Comparison of ENCODE assay signal across 10 cellular contexts in genomic region chr20:50163570-50164317, GRCh38. TPM values are rescaled to one million over a fixed set of nuclear protein-coding genes. Genes with fewer than 3 reads are reported as not detected.
A peak's percentile ranks its signal among the peaks of the same experiment; 100 is the strongest.
DNase-seq lines count a peak whose midpoint lies in the region; TF ChIP-seq lines count a peak whose summit lies in the region.
"Had no signal": no experiment of that assay in that cellular context is flagged by ENCODE, and none has a peak within 500 bp of the region (broad histone marks: within the 10 kb centered on the region; RNA-seq: fewer than 3 reads in every experiment).

No MANE protein-coding gene starts in this region.

- 74% methylated on average over 9 of the region's 9 CpGs for WGBS in HUES64

- H3K27me3 Mint-ChIP-seq in activated CD4-positive, alpha-beta memory T cell treated with anti-CD3 and anti-CD28 coated beads for 36 hours: no peaks in the 10 kb centered on the region
- H3K27me3 Mint-ChIP-seq: central memory CD8-positive, alpha-beta T cell had no signal

- no peaks in the 10 kb centered on the region for H3K36me3 Mint-ChIP-seq in activated CD4-positive, alpha-beta memory T cell treated with anti-CD3 and anti-CD28 coated beads for 36 hours

- intact Hi-C loops in A673 (cut with micrococcal nuclease; ENCODE audit: unreplicated experiment): no loop called here
- intact Hi-C loops in activated CD4-positive, alpha-beta memory T cell treated with anti-CD3 and anti-CD28 coated beads for 36 hours (cut with micrococcal nuclease): no loop called here
- intact Hi-C loops in posterior vena cava (cut with DNase I): no loop called here

- H3K9me3 ChIP-seq in A673 (ENCODE audit: low read depth, low read length, poor library complexity, severe bottlenecking): no peaks in the 10 kb centered on the region
- no peaks in the 10 kb centered on the region for H3K9me3 ChIP-seq in HUES64 (ENCODE audit: insufficient read depth, low read depth, low read length)
- no peaks in the 10 kb centered on the region for H3K9me3 ChIP-seq in duodenal mucosa (ENCODE audit: control insufficient read depth in 1 of 2, low read length in 2 of 2)
- no peaks in the 10 kb centered on the region for H3K9me3 ChIP-seq in muscle layer of colon (ENCODE audit: low read length)
- H3K9me3 ChIP-seq: BLaER1 treated with 17β-estradiol and CSF1 and Interleukin-3, amounts not matched to agents 10 nM and 100 nM had no signal

- TF ChIP-seq CTCF in A673 (conservative IDR thresholded peaks at IDR 0.05; ENCODE audit: low read depth, low read length): no peak

- no peaks in the 10 kb centered on the region for H3K27me3 ChIP-seq in A673 (replicated peaks; ENCODE audit: insufficient read depth, low read depth, low read length, poor library complexity)
- no peaks in the 10 kb centered on the region for H3K27me3 ChIP-seq in HUES64 (ENCODE audit: insufficient read depth, low read length)
- H3K27me3 ChIP-seq in duodenal mucosa (ENCODE audit: control insufficient read depth in 1 of 2, insufficient read depth in 2 of 2, low read length in 2 of 2): no peaks in the 10 kb centered on the region
- H3K27me3 ChIP-seq in muscle layer of colon (ENCODE audit: control insufficient read depth in 1 of 2, insufficient read depth in 2 of 2, low read length in 2 of 2): no peaks in the 10 kb centered on the region
- H3K27me3 ChIP-seq: BLaER1 treated with 17β-estradiol and CSF1 and Interleukin-3, amounts not matched to agents 10 nM and 100 nM had no signal

- no peaks in the 10 kb centered on the region for H3K9me3 Mint-ChIP-seq in activated CD4-positive, alpha-beta memory T cell treated with anti-CD3 and anti-CD28 coated beads for 36 hours
- H3K9me3 Mint-ChIP-seq: central memory CD8-positive, alpha-beta T cell had no signal

- peak overlapping the region; percentile 45; the same call in 1 of the 2 replicates for H3K9ac ChIP-seq in HUES64 (ENCODE audit: low read depth, low read length)
- peak overlapping the region; percentile 15 to 33 for H3K9ac ChIP-seq in duodenal mucosa (ENCODE audit: low read depth in 1 of 2, low read length in 2 of 2)
- no peak overlapping the region for H3K9ac ChIP-seq in muscle layer of colon (ENCODE audit: low read length)

- H3K4me1 ChIP-seq in A673 (ENCODE audit: insufficient read depth, low read length, poor library complexity, severe bottlenecking): peaks cover 22% of the 10 kb centered on the region
- peaks cover 21% of the 10 kb centered on the region for H3K4me1 ChIP-seq in HUES64 (ENCODE audit: insufficient read depth, low read length)
- peaks cover 14 to 16% of the 10 kb centered on the region in 2 donors for H3K4me1 ChIP-seq in duodenal mucosa (ENCODE audit: control insufficient read depth in 1 of 2, insufficient read depth in 2 of 2, low read length in 2 of 2)
- H3K4me1 ChIP-seq in muscle layer of colon (ENCODE audit: insufficient read depth, low read length): peaks cover 4% of the 10 kb centered on the region

- no peak overlapping the region for H3K27ac Mint-ChIP-seq in activated CD4-positive, alpha-beta memory T cell treated with anti-CD3 and anti-CD28 coated beads for 36 hours

- no TSS peak for BruUV-seq in A673 (replicated peaks; lab: Mats Ljungman, UMichigan)

- H3K4me3 ChIP-seq in A673 (ENCODE audit: low read depth, low read length, poor library complexity, severe bottlenecking): no peak overlapping the region
- no peak overlapping the region for H3K4me3 ChIP-seq in HUES64 (ENCODE audit: low read length)
- no peak overlapping the region for H3K4me3 ChIP-seq in duodenal mucosa (ENCODE audit: low read depth in 1 of 2, low read length in 2 of 2)
- H3K4me3 ChIP-seq in muscle layer of colon (ENCODE audit: low read depth in 1 of 2, low read length in 2 of 2): no peak overlapping the region
- H3K4me3 ChIP-seq: BLaER1 treated with 17β-estradiol and CSF1 and Interleukin-3, amounts not matched to agents 10 nM and 100 nM had no signal

- POLR2A ChIA-PET in A673 (lab: Charles Lee; ENCODE audit: low non-redundant PET): no interaction called here
- POLR2A ChIA-PET in activated CD4-positive, alpha-beta memory T cell treated with anti-CD3 and anti-CD28 coated beads for 36 hours (lab: Charles Lee): no interaction called here

- peak overlapping the region; percentile 26 for H3K27ac ChIP-seq in A673 (ENCODE audit: low read depth, low read length, poor library complexity, severe bottlenecking)
- peak overlapping the region; percentile 60; the same call in 1 of the 2 replicates for H3K27ac ChIP-seq in HUES64 (ENCODE audit: low read depth, low read length)
- H3K27ac ChIP-seq in duodenal mucosa (ENCODE audit: low read depth, low read length): no peak overlapping the region
- peak overlapping the region; percentile 49 for H3K27ac ChIP-seq in muscle layer of colon (ENCODE audit: low read depth, low read length)

- H3K36me3 ChIP-seq in A673 (ENCODE audit: insufficient read depth, low read length, poor library complexity, severe bottlenecking): no peaks in the 10 kb centered on the region
- no peaks in the 10 kb centered on the region for H3K36me3 ChIP-seq in HUES64 (ENCODE audit: insufficient read depth, low read length)
- no peaks in the 10 kb centered on the region for H3K36me3 ChIP-seq in duodenal mucosa (ENCODE audit: control insufficient read depth in 1 of 2, insufficient read depth in 2 of 2, low read length in 2 of 2)
- no peaks in the 10 kb centered on the region for H3K36me3 ChIP-seq in muscle layer of colon (ENCODE audit: insufficient read depth, low read length)
- H3K36me3 ChIP-seq: BLaER1 treated with 17β-estradiol and CSF1 and Interleukin-3, amounts not matched to agents 10 nM and 100 nM had no signal

- no peak overlapping the region for H3K4me3 Mint-ChIP-seq in activated CD4-positive, alpha-beta memory T cell treated with anti-CD3 and anti-CD28 coated beads for 36 hours
- H3K4me3 Mint-ChIP-seq: central memory CD8-positive, alpha-beta T cell had no signal

- DNase-seq in A673 (ENCODE audit: low spot score) (no peak), RPMI8226 (no peak), posterior vena cava (ENCODE audit: low spot score) (no peak)
- DNase-seq in activated CD4-positive, CD25-positive, alpha-beta regulatory T cell (lab: John Stamatoyannopoulos, UW): no peak
- DNase-seq in activated CD4-positive, alpha-beta memory T cell treated with anti-CD3 and anti-CD28 coated beads for 36 hours: no peak

- CTCF ChIA-PET in A673 (lab: Charles Lee): no interaction called here
- CTCF ChIA-PET in activated CD4-positive, alpha-beta memory T cell treated with anti-CD3 and anti-CD28 coated beads for 36 hours (lab: Charles Lee): no interaction called here

- H3K4me1 Mint-ChIP-seq in activated CD4-positive, alpha-beta memory T cell treated with anti-CD3 and anti-CD28 coated beads for 36 hours (ENCODE audit: low read depth): peaks cover 11% of the 10 kb centered on the region

RNA-seq across cellular contexts. Expression of gene PEDS1, which starts 10.2 kb away (rescaled TPM):
- total RNA-seq in A673 (2021) (22.9 and 25.9 TPM in 2 replicates), posterior vena cava (10 to 100 TPM; 31.5 to 35.5 TPM)
- 27.6 TPM for polyA plus RNA-seq in HUES64 (2013, experiment 1 of 2)
- 33.6 TPM for polyA plus RNA-seq in HUES64 (2013, experiment 2 of 2)
- 10 to 100 TPM; 15.0 to 16.9 TPM for total RNA-seq in activated CD4-positive, alpha-beta memory T cell treated with anti-CD3 and anti-CD28 coated beads for 36 hours

RNA-seq across cellular contexts. Expression of gene CEBPB, which starts 26.9 kb away (rescaled TPM):
- total RNA-seq in A673 (2021) (130 and 136 TPM in 2 replicates), posterior vena cava (100 to 1,000 TPM in 1 of 2 donors, 10 to 100 TPM in 1; 95.5 to 170 TPM)
- 8.9 TPM for polyA plus RNA-seq in HUES64 (2013, experiment 1 of 2)
- 9.2 TPM for polyA plus RNA-seq in HUES64 (2013, experiment 2 of 2)
- 10 to 100 TPM; 53.3 to 56.5 TPM for total RNA-seq in activated CD4-positive, alpha-beta memory T cell treated with anti-CD3 and anti-CD28 coated beads for 36 hours

RNA-seq across cellular contexts. Expression of gene UBE2V1, which starts 50.8 kb away (rescaled TPM):
- 169 and 203 TPM in 2 replicates for total RNA-seq in A673 (2021)
- polyA plus RNA-seq in HUES64 (2013, experiment 1 of 2): 138 TPM
- 169 TPM for polyA plus RNA-seq in HUES64 (2013, experiment 2 of 2)
- 100 to 1,000 TPM; 167 to 172 TPM for total RNA-seq in activated CD4-positive, alpha-beta memory T cell treated with anti-CD3 and anti-CD28 coated beads for 36 hours
- total RNA-seq in posterior vena cava: 10 to 100 TPM; 77.0 to 89.4 TPM
